ENCODE assay signal across 9 cellular contexts in genomic region chr5:44862808-44863207, GRCh38.
A peak's percentile ranks its signal among the peaks of the same experiment; 100 is the strongest.
DNase-seq lines count a peak whose midpoint lies in the region; ATAC-seq and TF ChIP-seq lines count a peak whose summit lies in the region.
"Had no signal": no experiment of that assay in that cellular context is flagged by ENCODE, and none has a peak within 500 bp of the region (broad histone marks: within the 10 kb centered on the region; RNA-seq: fewer than 3 reads in every experiment).

No MANE protein-coding gene starts in this region.

- no peak overlapping the region for H3K27ac Mint-ChIP-seq in stimulated activated memory B cell treated with anti-CD40 and anti-IgM and Interleukin-4, amounts not matched to agents 10 μg/mL and 1 μg/mL and 100 μg/mL, for 72 hours
- no peak overlapping the region for H3K27ac Mint-ChIP-seq in stimulated activated naive CD8-positive, alpha-beta T cell treated with anti-CD3 and anti-CD28 coated beads, Interleukin-15, amount 100 ng/mL, for 72 hours

- ATAC-seq in GM21360 (IDR thresholded peaks at IDR 0.05; ENCODE audit: unreplicated experiment) = peak; percentile 86
- ATAC-seq in stimulated activated memory B cell treated with anti-CD40 and anti-IgM and Interleukin-4, amounts not matched to agents 10 μg/mL and 1 μg/mL and 100 μg/mL, for 72 hours = no peak
- no peak for ATAC-seq in stimulated activated naive CD8-positive, alpha-beta T cell treated with anti-CD3 and anti-CD28 coated beads, Interleukin-15, amount 100 ng/mL, for 72 hours

- H3K4me1 Mint-ChIP-seq in stimulated activated memory B cell treated with anti-CD40 and anti-IgM and Interleukin-4, amounts not matched to agents 10 μg/mL and 1 μg/mL and 100 μg/mL, for 72 hours = no peaks in the 10 kb centered on the region
- no peaks in the 10 kb centered on the region for H3K4me1 Mint-ChIP-seq in stimulated activated naive CD8-positive, alpha-beta T cell treated with anti-CD3 and anti-CD28 coated beads, Interleukin-15, amount 100 ng/mL, for 72 hours

- no peaks in the 10 kb centered on the region for H3K36me3 Mint-ChIP-seq in stimulated activated memory B cell treated with anti-CD40 and anti-IgM and Interleukin-4, amounts not matched to agents 10 μg/mL and 1 μg/mL and 100 μg/mL, for 72 hours

- H3K27me3 Mint-ChIP-seq in stimulated activated memory B cell treated with anti-CD40 and anti-IgM and Interleukin-4, amounts not matched to agents 10 μg/mL and 1 μg/mL and 100 μg/mL, for 72 hours = no peaks in the 10 kb centered on the region
- H3K27me3 Mint-ChIP-seq in stimulated activated naive CD8-positive, alpha-beta T cell treated with anti-CD3 and anti-CD28 coated beads, Interleukin-15, amount 100 ng/mL, for 72 hours = peaks cover 7% of the 10 kb centered on the region

- TF ChIP-seq CTCF in fibroblast of pulmonary artery (IDR thresholded peaks at IDR 0.05; ENCODE audit: low read length, missing control alignments) = peak; percentile 6

- H3K4me3 Mint-ChIP-seq in stimulated activated memory B cell treated with anti-CD40 and anti-IgM and Interleukin-4, amounts not matched to agents 10 μg/mL and 1 μg/mL and 100 μg/mL, for 72 hours = no peak overlapping the region
- H3K4me3 Mint-ChIP-seq in stimulated activated naive CD8-positive, alpha-beta T cell treated with anti-CD3 and anti-CD28 coated beads, Interleukin-15, amount 100 ng/mL, for 72 hours = no peak overlapping the region

- peak; percentile 34 for DNase-seq in D341Med (ENCODE audit: low spot score)
- DNase-seq in NAMALWA (ENCODE audit: low spot score) = peak; percentile 35
- peak; percentile 2 for DNase-seq in fibroblast of pulmonary artery (ENCODE audit: low read depth)
- no peak for DNase-seq in COLO668 (lab: John Stamatoyannopoulos, UW; ENCODE audit: unreplicated experiment)
- DNase-seq in stimulated activated naive CD8-positive, alpha-beta T cell treated with anti-CD3 and anti-CD28 coated beads, Interleukin-15, amount 100 ng/mL, for 72 hours = no peak
- no peak for DNase-seq in activated naive CD4-positive, alpha-beta T cell treated with anti-CD3 and anti-CD28 coated beads, Interleukin-2, amount 50 U/mL, for 16 hours
- DNase-seq: stimulated activated CD4-positive, alpha-beta T cell treated with anti-CD3 and anti-CD28 coated beads, Interleukin-15, amount 100 ng/mL, for 24 hours had no signal

- no peak overlapping the region for H3K4me3 ChIP-seq in fibroblast of pulmonary artery (replicated peaks; ENCODE audit: low read depth, low read length)

- H3K9me3 Mint-ChIP-seq in stimulated activated memory B cell treated with anti-CD40 and anti-IgM and Interleukin-4, amounts not matched to agents 10 μg/mL and 1 μg/mL and 100 μg/mL, for 72 hours = no peaks in the 10 kb centered on the region
- no peaks in the 10 kb centered on the region for H3K9me3 Mint-ChIP-seq in stimulated activated naive CD8-positive, alpha-beta T cell treated with anti-CD3 and anti-CD28 coated beads, Interleukin-15, amount 100 ng/mL, for 72 hours

Comparison
In these comparisons a context has a peak if more than half of its experiments do, and no peak if none do; other contexts are left out.
1. DNase-seq: peak in D341Med (single experiment), NAMALWA (single experiment) and fibroblast of pulmonary artery (single experiment); none in COLO668 (single experiment), stimulated activated naive CD8-positive, alpha-beta T cell treated with anti-CD3 and anti-CD28 coated beads, Interleukin-15, amount 100 ng/mL, for 72 hours (0 of 2) and activated naive CD4-positive, alpha-beta T cell treated with anti-CD3 and anti-CD28 coated beads, Interleukin-2, amount 50 U/mL, for 16 hours (single experiment).